ENCODE assay signal across 12 cellular contexts in genomic region chr22:11628651-11629511, GRCh38.
"Had no signal": no experiment of that assay in that cellular context is flagged by ENCODE, and none has a peak within 500 bp of the region (broad histone marks: within the 10 kb centered on the region; RNA-seq: fewer than 3 reads in every experiment).

No MANE protein-coding gene starts in this region.

- H3K4me1 Mint-ChIP-seq: activated CD4-positive, alpha-beta T cell treated with anti-CD3 and anti-CD28 coated beads, Interleukin-2, amount 10 ng/mL, durations not matched to agents 24 days and 14 days; activated naive CD4-positive, alpha-beta T cell treated with anti-CD3 and anti-CD28 coated beads, Interleukin-2, amount 10 ng/mL, durations not matched to agents 7 days and 5 days; nephron progenitor cell had no signal

- H3K36me3 ChIP-seq: colonic mucosa, ovary, WERI-Rb-1 had no signal

- H3K27me3 Mint-ChIP-seq: activated CD4-positive, alpha-beta T cell treated with anti-CD3 and anti-CD28 coated beads, Interleukin-2, amount 10 ng/mL, durations not matched to agents 24 days and 14 days; activated naive CD4-positive, alpha-beta T cell treated with anti-CD3 and anti-CD28 coated beads, Interleukin-2, amount 10 ng/mL, durations not matched to agents 7 days and 5 days had no signal

- H3K4me1 ChIP-seq: colonic mucosa had no signal

- H3K4me3 ChIP-seq: colonic mucosa, hepatocyte, ovary had no signal

- H3K4me3 Mint-ChIP-seq: activated CD4-positive, alpha-beta T cell treated with anti-CD3 and anti-CD28 coated beads, Interleukin-2, amount 10 ng/mL, durations not matched to agents 24 days and 14 days; activated naive CD4-positive, alpha-beta T cell treated with anti-CD3 and anti-CD28 coated beads, Interleukin-2, amount 10 ng/mL, durations not matched to agents 7 days and 5 days; nephron progenitor cell had no signal

- H3K27ac Mint-ChIP-seq: activated CD4-positive, alpha-beta T cell treated with anti-CD3 and anti-CD28 coated beads, Interleukin-2, amount 10 ng/mL, durations not matched to agents 24 days and 14 days; activated naive CD4-positive, alpha-beta T cell treated with anti-CD3 and anti-CD28 coated beads, Interleukin-2, amount 10 ng/mL, durations not matched to agents 7 days and 5 days; nephron progenitor cell had no signal

- H3K27ac ChIP-seq: colonic mucosa, hepatocyte, ovary, WERI-Rb-1 had no signal

- H3K9me3 ChIP-seq: ovary had no signal

- H3K27me3 ChIP-seq: colonic mucosa, hepatocyte, ovary had no signal

- DNase-seq: activated CD4-positive, alpha-beta T cell treated with anti-CD3 and anti-CD28 coated beads, Interleukin-2, amount 10 ng/mL, durations not matched to agents 24 days and 14 days; activated CD8-positive, alpha-beta memory T cell treated with anti-CD3 and anti-CD28 coated beads for 24 hours; activated naive CD4-positive, alpha-beta T cell treated with anti-CD3 and anti-CD28 coated beads, Interleukin-2, amount 10 ng/mL, durations not matched to agents 7 days and 5 days; colonic mucosa; effector CD4-positive, alpha-beta T cell; nephron progenitor cell; ovary; stimulated activated CD4-positive, alpha-beta T cell treated with anti-CD3 and anti-CD28 coated beads, Interleukin-15, amount 100 ng/mL, for 24 hours; stimulated activated CD4-positive, alpha-beta T cell treated with anti-CD3 and anti-CD28 coated beads, Interleukin-4, amount 100 ng/mL, for 24 hours; T-helper 1 cell; WERI-Rb-1 had no signal
